ENCODE assay signal across 13 cellular contexts in the genomic region with DNA sequence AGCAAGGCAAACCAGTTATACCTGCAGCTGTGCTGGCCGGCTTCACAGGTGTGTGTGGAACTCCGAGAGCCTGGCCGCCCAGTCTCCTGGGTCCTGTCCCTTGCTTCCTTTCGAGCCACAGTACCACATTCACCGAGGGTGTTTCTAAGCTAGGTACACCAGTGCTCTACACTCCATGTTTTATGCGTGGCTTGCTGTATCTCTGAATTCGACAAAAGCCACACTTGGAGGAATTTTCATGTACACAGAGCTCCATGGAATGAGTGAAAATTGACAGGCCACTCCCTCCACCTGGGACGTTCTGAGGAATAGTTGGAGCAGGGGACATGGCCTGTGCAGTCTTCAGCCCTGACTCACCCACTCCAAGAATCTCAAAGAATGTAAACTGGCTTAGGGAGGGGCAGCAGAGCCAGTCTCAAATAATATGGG. TPM values are rescaled to one million over a fixed set of nuclear protein-coding genes. Genes with fewer than 3 reads are reported as not detected.
DNase-seq lines count a peak whose midpoint lies in the region; ATAC-seq and TF ChIP-seq lines count a peak whose summit lies in the region.
"Had no signal": no experiment of that assay in that cellular context is flagged by ENCODE, and none has a peak within 500 bp of the region (broad histone marks: within the 10 kb centered on the region; RNA-seq: fewer than 3 reads in every experiment).

No MANE protein-coding gene starts in this region.

- no peak overlapping the region for H3K4me3 Mint-ChIP-seq in activated T-helper 17 cell treated with anti-CD3 and anti-CD28 coated beads, Interleukin-2, amount 50 U/mL, for 72 hours

- H3K27me3 ChIP-seq in BJ (ENCODE audit: control insufficient read depth, insufficient read depth, low read length) (no peaks in the 10 kb centered on the region), psoas muscle (ENCODE audit: insufficient read depth in 3 of 3, low read length in 2 of 3) (no peaks in the 10 kb centered on the region), SJCRH30 (no peaks in the 10 kb centered on the region)

- peak overlapping the region; percentile 82 for H3K27ac ChIP-seq in psoas muscle
- H3K27ac ChIP-seq in SJCRH30: no peak overlapping the region
- H3K27ac ChIP-seq: C4-2B had no signal

- DNase-seq in BJ (ENCODE audit: low read depth) (peak; percentile 19), RPMI7951 (ENCODE audit: low read depth) (peak; percentile 37), fibroblast of the aortic adventitia (ENCODE audit: low read depth) (peak; percentile 43), psoas muscle (no peak), SJCRH30 (no peak), NCI-H2196 treated with DMSO at 0.1 percent for 48 hours (lab: John Stamatoyannopoulos, UW; ENCODE audit: unreplicated experiment) (no peak)
- DNase-seq in activated CD4-positive, alpha-beta T cell treated with anti-CD3 and anti-CD28 coated beads for 1 hour: no peak
- DNase-seq: activated naive CD4-positive, alpha-beta T cell treated with Interleukin-2 at 50 U/mL for 16 hours; midbrain; NCI-H446 treated with DMSO at 0.1 percent for 48 hours; stimulated activated CD4-positive, alpha-beta T cell treated with anti-CD3 and anti-CD28 coated beads, Interleukin-4, amount 100 ng/mL, for 4 hours had no signal

- H3K4me1 Mint-ChIP-seq in activated T-helper 17 cell treated with anti-CD3 and anti-CD28 coated beads, Interleukin-2, amount 50 U/mL, for 72 hours: peaks cover 7% of the 10 kb centered on the region

- H3K9me3 ChIP-seq in psoas muscle (no peaks in the 10 kb centered on the region), SJCRH30 (replicated peaks) (no peaks in the 10 kb centered on the region)

- POLR2A ChIA-PET in BJ (lab: Charles Lee): interaction anchor here (0.8 kb wide), 1 partner anchor 88 kb away, joined by 4 read pairs; no protein-coding TSS in a partner anchor

- H3K36me3 ChIP-seq in BJ (ENCODE audit: control insufficient read depth, insufficient read depth, low read length): peaks cover 30% of the 10 kb centered on the region
- H3K36me3 ChIP-seq in psoas muscle (ENCODE audit: insufficient read depth in 1 of 2, low read depth in 1 of 2): peaks cover 19 to 98% of the 10 kb centered on the region in 2 donors
- peaks cover 67% of the 10 kb centered on the region for H3K36me3 ChIP-seq in SJCRH30

- WGBS in psoas muscle, 3 donors: 87 to 90% (median 87%) methylated on average over 8 of the region's 8 CpGs

- TF ChIP-seq CTCF in BJ (IDR thresholded peaks at IDR 0.05; ENCODE audit: insufficient read depth, low read depth, low read length): no peak
- TF ChIP-seq CTCF in fibroblast of the aortic adventitia (IDR thresholded peaks at IDR 0.05; ENCODE audit: insufficient read depth, low read length): no peak
- TF ChIP-seq CTCF in psoas muscle (IDR thresholded peaks at IDR 0.05): no peak

- H3K27ac Mint-ChIP-seq in activated T-helper 17 cell treated with anti-CD3 and anti-CD28 coated beads, Interleukin-2, amount 50 U/mL, for 72 hours: no peak overlapping the region

- CTCF ChIA-PET in BJ (lab: Yijun Ruan, JAX): interaction anchor here (1.2 kb wide), 2 partner anchors 12 to 306 kb away, joined by 3 read pairs; no protein-coding TSS in a partner anchor

- H3K4me1 ChIP-seq in psoas muscle: peaks cover 38% of the 10 kb centered on the region
- no peaks in the 10 kb centered on the region for H3K4me1 ChIP-seq in SJCRH30

- H3K9me3 Mint-ChIP-seq in activated T-helper 17 cell treated with anti-CD3 and anti-CD28 coated beads, Interleukin-2, amount 50 U/mL, for 72 hours: no peaks in the 10 kb centered on the region

- peak in 1 of 4 donors; percentile 22 for ATAC-seq in psoas muscle
- no peak for ATAC-seq in activated T-helper 17 cell treated with anti-CD3 and anti-CD28 coated beads, Interleukin-2, amount 50 U/mL, for 72 hours (replicated peaks)

- intact Hi-C loops in psoas muscle (cut with DNase I): loop anchor here (5.0 kb wide), 1 partner anchor 83 kb away; no protein-coding TSS in a partner anchor

- peaks cover 99% of the 10 kb centered on the region for H3K36me3 Mint-ChIP-seq in activated T-helper 17 cell treated with anti-CD3 and anti-CD28 coated beads, Interleukin-2, amount 50 U/mL, for 72 hours (ENCODE audit: low read depth)

- H3K27me3 Mint-ChIP-seq in activated T-helper 17 cell treated with anti-CD3 and anti-CD28 coated beads, Interleukin-2, amount 50 U/mL, for 72 hours: no peaks in the 10 kb centered on the region

- no peak overlapping the region for H3K4me3 ChIP-seq in BJ (ENCODE audit: low read depth, low read length)
- H3K4me3 ChIP-seq in fibroblast of the aortic adventitia (ENCODE audit: low read depth, low read length): no peak overlapping the region
- no peak overlapping the region for H3K4me3 ChIP-seq in psoas muscle
- H3K4me3 ChIP-seq in SJCRH30: no peak overlapping the region

RNA-seq across cellular contexts. Expression of a gene that starts 14.0 kb away (rescaled TPM):
- polyA plus RNA-seq in BJ (2011; rRNA removed) (14.1 and 18.8 TPM in 2 replicates), psoas muscle (100 to 1,000 TPM in 1 of 3 donors, 10 to 100 TPM in 2; 43.4 to 115 (median 57.8) TPM)
- polyA minus RNA-seq in BJ (2011; rRNA and poly(A)+ RNA removed): 11.4 and 15.7 TPM in 2 replicates
- total RNA-seq in RPMI7951 (2014; rRNA removed; shearing (Covaris generic)): 16.0 and 16.1 TPM in 2 replicates
- total RNA-seq in fibroblast of the aortic adventitia (ENCODE audit: low replicate concordance) (7.5 and 62.6 TPM in 2 replicates), psoas muscle (100 to 1,000 TPM in 1 of 4 donors, 10 to 100 TPM in 3; 37.0 to 494 (median 96.6) TPM)
- 10 to 100 TPM; 20.5 to 41.9 TPM for total RNA-seq in activated T-helper 17 cell treated with anti-CD3 and anti-CD28 coated beads, Interleukin-2, amount 50 U/mL, for 72 hours
- 10.6 and 11.8 TPM in 2 replicates for total RNA-seq in SJCRH30 (2014; rRNA removed; shearing (Covaris generic))

Comparison
In these comparisons a context has a peak if more than half of its experiments do, and no peak if none do; other contexts are left out.
1. DNase-seq: peak in BJ (single experiment), RPMI7951 (single experiment) and fibroblast of the aortic adventitia (single experiment); none in psoas muscle (0 of 2), SJCRH30 (0 of 2), activated CD4-positive, alpha-beta T cell treated with anti-CD3 and anti-CD28 coated beads for 1 hour (single experiment) and NCI-H2196 treated with DMSO at 0.1 percent for 48 hours (single experiment).